8 cellular contexts compared by ENCODE assay signal in the genomic region with DNA sequence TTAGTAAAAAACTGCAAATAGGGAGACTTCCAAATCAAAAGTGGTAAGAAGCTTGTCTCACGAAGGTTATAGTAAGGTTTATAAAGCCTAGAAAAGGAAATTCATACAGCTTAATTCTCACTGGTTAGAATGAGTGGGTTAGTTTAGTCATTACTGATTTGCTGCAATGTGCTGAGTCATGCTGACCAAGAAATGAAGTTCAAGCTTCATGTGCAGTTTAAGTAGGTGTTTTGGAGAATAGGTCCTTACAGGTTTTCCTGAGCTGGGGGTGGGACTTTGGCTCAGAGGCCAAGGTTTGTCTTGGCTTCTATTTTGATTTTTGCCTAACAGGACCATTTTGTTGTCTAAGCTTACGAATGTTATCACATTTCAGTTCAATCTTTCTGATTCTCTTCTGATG. TPM values are rescaled to one million over a fixed set of nuclear protein-coding genes. Genes with fewer than 3 reads are reported as not detected.
DNase-seq lines count a peak whose midpoint lies in the region; ATAC-seq and TF ChIP-seq lines count a peak whose summit lies in the region.

No MANE protein-coding gene starts in this region.

- no peaks in the 10 kb centered on the region for H3K9me3 Mint-ChIP-seq in activated CD8-positive, alpha-beta memory T cell treated with anti-CD3 and anti-CD28 coated beads, Interleukin-2, amount 10 ng/mL, durations not matched to agents 7 days and 5 days (ENCODE audit: low read depth)
- no peaks in the 10 kb centered on the region for H3K9me3 Mint-ChIP-seq in activated CD4-positive, alpha-beta T cell treated with anti-CD3 and anti-CD28 coated beads, Interleukin-2, amount 10 ng/mL, durations not matched to agents 7 days and 5 days

- peak overlapping the region; percentile 66 for H3K27ac ChIP-seq in foreskin keratinocyte

- H3K27ac Mint-ChIP-seq in activated CD8-positive, alpha-beta memory T cell treated with anti-CD3 and anti-CD28 coated beads, Interleukin-2, amount 10 ng/mL, durations not matched to agents 7 days and 5 days, result peak overlapping the region; percentile 85
- H3K27ac Mint-ChIP-seq in activated CD4-positive, alpha-beta T cell treated with anti-CD3 and anti-CD28 coated beads, Interleukin-2, amount 10 ng/mL, durations not matched to agents 7 days and 5 days, result peak overlapping the region; percentile 44

- H3K27me3 ChIP-seq in foreskin keratinocyte, result no peaks in the 10 kb centered on the region

- peak; percentile 96 for ATAC-seq in activated CD8-positive, alpha-beta memory T cell treated with anti-CD3 and anti-CD28 coated beads, Interleukin-2, amount 10 ng/mL, durations not matched to agents 7 days and 5 days
- ATAC-seq in HG03066 (IDR thresholded peaks at IDR 0.05; ENCODE audit: low read depth, unreplicated experiment) (peak; percentile 88), foreskin keratinocyte (peak; percentile 93), HG03095 (IDR thresholded peaks at IDR 0.05; ENCODE audit: unreplicated experiment) (no peak), GM18909 (IDR thresholded peaks at IDR 0.05; ENCODE audit: poor library complexity, unreplicated experiment) (no peak)

- DNase-seq in activated CD8-positive, alpha-beta memory T cell treated with anti-CD3 and anti-CD28 coated beads, Interleukin-2, amount 10 ng/mL, durations not matched to agents 7 days and 5 days, result peak; percentile 63
- no peak for DNase-seq in activated CD8-positive, alpha-beta memory T cell treated with anti-CD3 and anti-CD28 coated beads, Interleukin-2, amount 50 U/mL, for 48 hours
- DNase-seq in activated CD4-positive, alpha-beta T cell treated with anti-CD3 and anti-CD28 coated beads, Interleukin-2, amount 10 ng/mL, durations not matched to agents 7 days and 5 days, result peak; percentile 17
- peak; percentile 72 to 84 for DNase-seq in foreskin keratinocyte
- DNase-seq in stimulated activated CD4-positive, alpha-beta T cell treated with anti-CD3 and anti-CD28 coated beads, Interleukin-4, amount 100 ng/mL, for 1 hour, result peak; percentile 10

- H3K4me1 ChIP-seq in foreskin keratinocyte, result peaks cover 38% of the 10 kb centered on the region

- H3K4me1 Mint-ChIP-seq in activated CD8-positive, alpha-beta memory T cell treated with anti-CD3 and anti-CD28 coated beads, Interleukin-2, amount 10 ng/mL, durations not matched to agents 7 days and 5 days, result peaks cover 38% of the 10 kb centered on the region
- H3K4me1 Mint-ChIP-seq in activated CD4-positive, alpha-beta T cell treated with anti-CD3 and anti-CD28 coated beads, Interleukin-2, amount 10 ng/mL, durations not matched to agents 7 days and 5 days, result peaks cover 23% of the 10 kb centered on the region

- CTCF ChIA-PET in activated CD8-positive, alpha-beta memory T cell treated with anti-CD3 and anti-CD28 coated beads, Interleukin-2, amount 10 ng/mL, durations not matched to agents 7 days and 5 days (lab: Charles Lee), result interaction anchor here (0.7 to 2.7 kb wide), 9 partner anchors 10 to 174 kb away, joined by 3 to 27 read pairs (median 3); partner anchors contain the start of gene CLIP4
- CTCF ChIA-PET in activated CD4-positive, alpha-beta T cell treated with anti-CD3 and anti-CD28 coated beads, Interleukin-2, amount 10 ng/mL, durations not matched to agents 7 days and 5 days (lab: Charles Lee), result interaction anchor here (0.6 to 3.3 kb wide), 6 partner anchors 10 to 1684 kb away, joined by 3 to 27 read pairs (median 4); no protein-coding TSS in a partner anchor

- H3K4me3 Mint-ChIP-seq in activated CD8-positive, alpha-beta memory T cell treated with anti-CD3 and anti-CD28 coated beads, Interleukin-2, amount 10 ng/mL, durations not matched to agents 7 days and 5 days, result peak overlapping the region; percentile 50
- no peak overlapping the region for H3K4me3 Mint-ChIP-seq in activated CD4-positive, alpha-beta T cell treated with anti-CD3 and anti-CD28 coated beads, Interleukin-2, amount 10 ng/mL, durations not matched to agents 7 days and 5 days

- POLR2A ChIA-PET in activated CD4-positive, alpha-beta T cell treated with anti-CD3 and anti-CD28 coated beads, Interleukin-2, amount 10 ng/mL, durations not matched to agents 7 days and 5 days (lab: Charles Lee), result interaction anchor here (1.0 kb wide), 1 partner anchor 15 kb away, joined by 4 read pairs; no protein-coding TSS in a partner anchor

- H3K27me3 Mint-ChIP-seq in activated CD8-positive, alpha-beta memory T cell treated with anti-CD3 and anti-CD28 coated beads, Interleukin-2, amount 10 ng/mL, durations not matched to agents 7 days and 5 days, result no peaks in the 10 kb centered on the region
- no peaks in the 10 kb centered on the region for H3K27me3 Mint-ChIP-seq in activated CD4-positive, alpha-beta T cell treated with anti-CD3 and anti-CD28 coated beads, Interleukin-2, amount 10 ng/mL, durations not matched to agents 7 days and 5 days

- no peak for TF ChIP-seq CTCF in foreskin keratinocyte (conservative IDR thresholded peaks at IDR 0.05)

- peaks cover 55% of the 10 kb centered on the region for H3K36me3 Mint-ChIP-seq in activated CD8-positive, alpha-beta memory T cell treated with anti-CD3 and anti-CD28 coated beads, Interleukin-2, amount 10 ng/mL, durations not matched to agents 7 days and 5 days
- H3K36me3 Mint-ChIP-seq in activated CD4-positive, alpha-beta T cell treated with anti-CD3 and anti-CD28 coated beads, Interleukin-2, amount 10 ng/mL, durations not matched to agents 7 days and 5 days (ENCODE audit: low read depth), result peaks cover 55% of the 10 kb centered on the region

RNA-seq across cellular contexts. Expression of gene CLIP4, which starts 15.1 kb away (rescaled TPM):
- 10 to 100 TPM; 27.6 to 36.7 TPM for total RNA-seq in activated CD8-positive, alpha-beta memory T cell treated with anti-CD3 and anti-CD28 coated beads, Interleukin-2, amount 10 ng/mL, durations not matched to agents 7 days and 5 days
- total RNA-seq in activated CD4-positive, alpha-beta T cell treated with anti-CD3 and anti-CD28 coated beads, Interleukin-2, amount 10 ng/mL, durations not matched to agents 7 days and 5 days, result 10 to 100 TPM; 23.4 to 23.8 TPM
- 28.2 and 36.5 TPM in 2 replicates for total RNA-seq in foreskin keratinocyte
- polyA plus RNA-seq in foreskin keratinocyte, result 9.5 and 9.6 TPM in 2 replicates

RNA-seq across cellular contexts. Expression of gene PCARE, which starts 56.0 kb away (rescaled TPM):
- total RNA-seq in activated CD8-positive, alpha-beta memory T cell treated with anti-CD3 and anti-CD28 coated beads, Interleukin-2, amount 10 ng/mL, durations not matched to agents 7 days and 5 days, result not detected
- total RNA-seq in activated CD4-positive, alpha-beta T cell treated with anti-CD3 and anti-CD28 coated beads, Interleukin-2, amount 10 ng/mL, durations not matched to agents 7 days and 5 days, result not detected
- total RNA-seq in foreskin keratinocyte, result not detected in 2 replicates
- polyA plus RNA-seq in foreskin keratinocyte, result not detected in 2 replicates

Comparison
In these comparisons a context has a peak if more than half of its experiments do, and no peak if none do; other contexts are left out.
1. ATAC-seq: peak in activated CD8-positive, alpha-beta memory T cell treated with anti-CD3 and anti-CD28 coated beads, Interleukin-2, amount 10 ng/mL, durations not matched to agents 7 days and 5 days (single experiment), HG03066 (single experiment) and foreskin keratinocyte (single experiment); none in HG03095 (single experiment) and GM18909 (single experiment).